In the genomic region with DNA sequence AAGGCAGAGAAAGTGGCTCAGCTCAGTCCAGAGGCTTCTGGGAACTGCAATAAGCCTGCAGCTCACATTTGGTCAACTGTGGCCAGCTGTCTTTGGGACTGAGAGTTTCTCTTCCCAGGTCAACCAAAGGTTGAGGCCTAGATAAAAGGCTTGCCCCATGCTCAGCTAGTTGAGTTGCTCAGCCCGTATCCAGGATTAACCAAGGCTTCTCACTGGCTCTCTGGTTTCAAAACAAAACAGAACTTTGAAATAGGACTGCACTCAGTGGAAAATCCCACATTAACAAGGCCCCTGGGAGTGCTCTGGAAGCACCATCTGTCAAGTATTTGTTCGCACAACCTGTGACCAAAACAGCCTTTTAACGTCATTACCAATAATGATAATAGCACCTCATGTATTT, we compare ENCODE assay signal across 11 cellular contexts. TPM values are rescaled to one million over a fixed set of nuclear protein-coding genes. Genes with fewer than 3 reads are reported as not detected.
DNase-seq lines count a peak whose midpoint lies in the region; ATAC-seq and TF ChIP-seq lines count a peak whose summit lies in the region.
"Had no signal": no experiment of that assay in that cellular context is flagged by ENCODE, and none has a peak within 500 bp of the region (broad histone marks: within the 10 kb centered on the region; RNA-seq: fewer than 3 reads in every experiment).

No MANE protein-coding gene starts in this region.

- intact Hi-C loops in A673 (cut with micrococcal nuclease; ENCODE audit: unreplicated experiment) (no loop called here), body of pancreas (cut with DNase I) (no loop called here)
- intact Hi-C loops in naive thymus-derived CD4-positive, alpha-beta T cell (cut with micrococcal nuclease), result no loop called here

- H3K36me3 ChIP-seq in A673 (ENCODE audit: insufficient read depth, low read length, poor library complexity, severe bottlenecking) (no peaks in the 10 kb centered on the region), body of pancreas (replicated peaks in 1 of 2; ENCODE audit: insufficient read depth in 1 of 2, low read depth in 2 of 2) (no peaks in the 10 kb centered on the region)
- no peaks in the 10 kb centered on the region for H3K36me3 ChIP-seq in naive thymus-derived CD4-positive, alpha-beta T cell (ENCODE audit: control insufficient read depth in 2 of 3, insufficient read depth in 3 of 3, low read length in 3 of 3)

- no TSS peak for BruUV-seq in A673 (replicated peaks; lab: Mats Ljungman, UMichigan)

- TF ChIP-seq POLR2A in body of pancreas (IDR thresholded peaks at IDR 0.05), result no peak

- peak overlapping the region; percentile 100 for H3K27ac Mint-ChIP-seq in nephron progenitor cell
- no peak overlapping the region for H3K27ac Mint-ChIP-seq in naive thymus-derived CD4-positive, alpha-beta T cell

- CTCF ChIA-PET in A673 (lab: Charles Lee), result no interaction called here
- CTCF ChIA-PET in naive thymus-derived CD4-positive, alpha-beta T cell (lab: Charles Lee), result no interaction called here

- ATAC-seq in body of pancreas, result peak; percentile 42
- no peak for ATAC-seq in GM21447 (IDR thresholded peaks at IDR 0.05; ENCODE audit: unreplicated experiment)
- no peak for ATAC-seq in GM21737 (IDR thresholded peaks at IDR 0.05; ENCODE audit: unreplicated experiment)
- no peak for ATAC-seq in naive thymus-derived CD4-positive, alpha-beta T cell
- no peak for ATAC-seq in GM21723 (IDR thresholded peaks at IDR 0.05; ENCODE audit: unreplicated experiment)

- H3K27ac ChIP-seq in A673 (ENCODE audit: low read depth, low read length, poor library complexity, severe bottlenecking) (no peak overlapping the region), body of pancreas (peak overlapping the region in 2 of 4 donors; percentile 9 to 19)
- H3K27ac ChIP-seq in naive thymus-derived CD4-positive, alpha-beta T cell (ENCODE audit: low read depth, low read length), result no peak overlapping the region

- TF ChIP-seq CTCF in A673 (conservative IDR thresholded peaks at IDR 0.05; ENCODE audit: low read depth, low read length), result no peak
- no peak for TF ChIP-seq CTCF in body of pancreas (IDR thresholded peaks at IDR 0.05)
- no peak for TF ChIP-seq CTCF in nephron progenitor cell (IDR thresholded peaks at IDR 0.05)

- POLR2A ChIA-PET in A673 (lab: Charles Lee; ENCODE audit: low non-redundant PET), result no interaction called here
- POLR2A ChIA-PET in naive thymus-derived CD4-positive, alpha-beta T cell (lab: Charles Lee), result no interaction called here

- H3K4me3 Mint-ChIP-seq in nephron progenitor cell, result peak overlapping the region; percentile 9
- no peak overlapping the region for H3K4me3 Mint-ChIP-seq in naive thymus-derived CD4-positive, alpha-beta T cell

- WGBS in body of pancreas, 2 donors, result 58 to 65% methylated on average over 3 of the region's 3 CpGs

- H3K9me3 ChIP-seq in A673 (ENCODE audit: low read depth, low read length, poor library complexity, severe bottlenecking), result no peaks in the 10 kb centered on the region
- H3K9me3 ChIP-seq in body of pancreas, result no peaks in the 10 kb centered on the region
- H3K9me3 ChIP-seq in naive thymus-derived CD4-positive, alpha-beta T cell (ENCODE audit: control insufficient read depth in 2 of 3, low read length in 3 of 3), result no peaks in the 10 kb centered on the region

- H3K27me3 Mint-ChIP-seq in nephron progenitor cell (ENCODE audit: low read depth, poor library complexity), result no peaks in the 10 kb centered on the region
- peaks cover 3 to 25% (median 15%) of the 10 kb centered on the region in 5 donors for H3K27me3 Mint-ChIP-seq in naive thymus-derived CD4-positive, alpha-beta T cell

- H3K9me3 Mint-ChIP-seq in nephron progenitor cell, result no peaks in the 10 kb centered on the region
- no peaks in the 10 kb centered on the region for H3K9me3 Mint-ChIP-seq in naive thymus-derived CD4-positive, alpha-beta T cell

- H3K27me3 ChIP-seq in A673 (replicated peaks; ENCODE audit: insufficient read depth, low read depth, low read length, poor library complexity) (no peaks in the 10 kb centered on the region), body of pancreas (no peaks in the 10 kb centered on the region)
- no peaks in the 10 kb centered on the region for H3K27me3 ChIP-seq in naive thymus-derived CD4-positive, alpha-beta T cell (ENCODE audit: control insufficient read depth in 2 of 2, insufficient read depth in 2 of 2, low read length in 2 of 2)

- peaks cover 86% of the 10 kb centered on the region for H3K4me1 Mint-ChIP-seq in nephron progenitor cell
- H3K4me1 Mint-ChIP-seq in naive thymus-derived CD4-positive, alpha-beta T cell, result no peaks in the 10 kb centered on the region

- H3K36me3 Mint-ChIP-seq in nephron progenitor cell (ENCODE audit: low read depth), result no peaks in the 10 kb centered on the region
- no peaks in the 10 kb centered on the region for H3K36me3 Mint-ChIP-seq in naive thymus-derived CD4-positive, alpha-beta T cell

- H3K4me3 ChIP-seq in A673 (ENCODE audit: low read depth, low read length, poor library complexity, severe bottlenecking) (no peak overlapping the region), body of pancreas (no peak overlapping the region)
- H3K4me3 ChIP-seq in naive thymus-derived CD4-positive, alpha-beta T cell (ENCODE audit: low read length), result no peak overlapping the region

- DNase-seq in A673 (ENCODE audit: low spot score) (peak; percentile 17), NCI-H1105 (lab: John Stamatoyannopoulos, UW) (peak; percentile 11), body of pancreas (peak in 3 of 4 donors; percentile 15 to 38 (median 18)), nephron progenitor cell (peak; percentile 44)
- DNase-seq in naive thymus-derived CD4-positive, alpha-beta T cell, result no peak
- DNase-seq: activated CD4-positive, alpha-beta T cell treated with anti-CD3 and anti-CD28 coated beads for 48 hours; midbrain; stimulated activated CD4-positive, alpha-beta T cell treated with anti-CD3 and anti-CD28 coated beads, Interleukin-2, amount 100 ng/mL, for 24 hours had no signal

- H3K4me1 ChIP-seq in A673 (ENCODE audit: insufficient read depth, low read length, poor library complexity, severe bottlenecking), result no peaks in the 10 kb centered on the region
- no peaks in the 10 kb centered on the region for H3K4me1 ChIP-seq in body of pancreas
- no peaks in the 10 kb centered on the region for H3K4me1 ChIP-seq in naive thymus-derived CD4-positive, alpha-beta T cell (ENCODE audit: control insufficient read depth in 2 of 2, insufficient read depth in 2 of 2, low read length in 2 of 2)

RNA-seq across cellular contexts. Expression of gene NUAK1, which starts 40.3 kb away (rescaled TPM):
- 1.3 and 1.6 TPM in 2 replicates for total RNA-seq in A673 (2021)
- total RNA-seq in body of pancreas, result 1 to 10 TPM; 5.3 to 9.1 TPM
- total RNA-seq in naive thymus-derived CD4-positive, alpha-beta T cell, result under 1 TPM in 3 of 5 experiments, not detected in 2; 0.02 to 0.51 (median 0.08) TPM
- not detected for polyA plus RNA-seq in naive thymus-derived CD4-positive, alpha-beta T cell

Comparison
In these comparisons a context has a peak if more than half of its experiments do, and no peak if none do; other contexts are left out.
1. DNase-seq: peak in A673 (single experiment), NCI-H1105 (single experiment), body of pancreas (3 of 4) and nephron progenitor cell (single experiment); none in naive thymus-derived CD4-positive, alpha-beta T cell (0 of 9).